14 cellular contexts compared by ENCODE assay signal in the genomic region with DNA sequence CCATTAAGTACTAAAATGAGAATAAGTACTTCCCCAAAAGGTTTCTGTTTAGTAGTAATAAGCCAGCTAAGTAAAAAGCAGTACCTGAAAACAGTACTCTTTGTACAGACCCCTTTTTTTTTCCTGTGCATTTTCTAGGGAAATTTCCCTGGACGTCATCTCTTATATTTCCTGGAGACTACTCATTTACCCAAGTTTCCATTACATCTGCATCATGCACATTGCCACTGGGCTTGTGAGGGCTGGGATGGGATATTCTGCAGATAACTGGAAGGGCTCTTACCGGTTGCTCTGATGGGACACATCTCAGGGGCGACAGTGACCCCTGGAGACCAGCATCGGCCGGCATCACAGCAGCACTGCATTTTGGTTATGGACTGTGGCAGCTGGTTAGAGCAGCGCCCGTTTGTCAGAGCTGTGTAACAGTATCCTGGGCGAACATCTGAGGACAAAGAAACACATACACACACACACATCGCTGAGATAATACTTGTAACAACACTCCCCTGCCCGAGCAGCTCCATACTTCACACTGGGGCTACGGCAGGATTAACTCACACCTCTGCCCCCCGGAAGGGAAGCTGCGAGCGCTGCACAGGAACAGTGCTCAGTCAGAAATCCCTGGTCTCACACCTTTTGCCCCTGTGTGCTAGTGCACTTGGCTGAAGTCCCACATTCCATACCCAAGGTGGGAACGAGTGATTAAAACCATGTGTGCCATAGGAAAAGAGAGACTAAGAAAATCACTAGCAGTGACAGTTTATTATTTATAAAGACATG.
A peak's percentile ranks its signal among the peaks of the same experiment; 100 is the strongest.
DNase-seq lines count a peak whose midpoint lies in the region; ATAC-seq and TF ChIP-seq lines count a peak whose summit lies in the region.
"Had no signal": no experiment of that assay in that cellular context is flagged by ENCODE, and none has a peak within 500 bp of the region (broad histone marks: within the 10 kb centered on the region; RNA-seq: fewer than 3 reads in every experiment).

No MANE protein-coding gene starts in this region.

- in situ Hi-C loops in astrocyte of the spinal cord (cut with HindIII; ENCODE audit: low sequenced_read_pairs), result no loop called here

- no peak overlapping the region for H3K9ac ChIP-seq in mesendoderm (ENCODE audit: low read length)

- WGBS in mesendoderm (ENCODE audit: extremely low coverage, insufficient coverage, low lambda C conversion rate), result no CpG with 5 or more reads among the region's 15 CpGs

- no peak overlapping the region for H3K4me3 Mint-ChIP-seq in naive thymus-derived CD4-positive, alpha-beta T cell
- H3K4me3 Mint-ChIP-seq in activated CD4-positive, alpha-beta memory T cell treated with anti-CD3 and anti-CD28 coated beads, Interleukin-2, amount 10 ng/mL, durations not matched to agents 7 days and 5 days, result no peak overlapping the region
- H3K4me3 Mint-ChIP-seq: activated CD4-positive, alpha-beta memory T cell treated with anti-CD3 and anti-CD28 coated beads for 36 hours; effector memory CD8-positive, alpha-beta T cell; nephron progenitor cell had no signal

- no peaks in the 10 kb centered on the region for H3K4me1 ChIP-seq in mesendoderm (ENCODE audit: control insufficient read depth, low read depth, low read length)
- no peaks in the 10 kb centered on the region for H3K4me1 ChIP-seq in naive thymus-derived CD4-positive, alpha-beta T cell (ENCODE audit: control insufficient read depth in 2 of 2, insufficient read depth in 2 of 2, low read length in 2 of 2)
- H3K4me1 ChIP-seq: body of pancreas had no signal

- intact Hi-C loops in naive thymus-derived CD4-positive, alpha-beta T cell (cut with micrococcal nuclease), result no loop called here

- DNase-seq in Daoy (ENCODE audit: low read depth) (peak; percentile 7), HT1080 (ENCODE audit: low read depth) (peak; percentile 10), astrocyte of the spinal cord (ENCODE audit: low read depth, low spot score) (peak; percentile 33), mesendoderm (peak; percentile 71), DMS114 treated with DMSO at 0.1 percent for 48 hours (lab: John Stamatoyannopoulos, UW; ENCODE audit: unreplicated experiment) (no peak)
- DNase-seq in naive thymus-derived CD4-positive, alpha-beta T cell, result no peak
- DNase-seq in activated CD4-positive, alpha-beta memory T cell treated with anti-CD3 and anti-CD28 coated beads, Interleukin-2, amount 10 ng/mL, durations not matched to agents 7 days and 5 days, result no peak
- DNase-seq: activated CD4-positive, alpha-beta memory T cell treated with anti-CD3 and anti-CD28 coated beads for 36 hours; activated gamma-delta T cell treated with Interleukin-2 at 50 U/mL for 16 hours; body of pancreas; effector memory CD8-positive, alpha-beta T cell; NCI-H187; nephron progenitor cell; testis had no signal

- POLR2A ChIA-PET in naive thymus-derived CD4-positive, alpha-beta T cell (lab: Charles Lee), result no interaction called here
- POLR2A ChIA-PET in activated CD4-positive, alpha-beta memory T cell treated with anti-CD3 and anti-CD28 coated beads, Interleukin-2, amount 10 ng/mL, durations not matched to agents 7 days and 5 days (lab: Charles Lee), result no interaction called here

- H4K5ac ChIP-seq in mesendoderm (ENCODE audit: low read length), result no peak overlapping the region

- H3K23ac ChIP-seq in mesendoderm (ENCODE audit: low read length), result no peak overlapping the region

- no peak overlapping the region for H3K56ac ChIP-seq in mesendoderm (ENCODE audit: low read length)

- H2BK120ac ChIP-seq in mesendoderm (ENCODE audit: low read depth, low read length), result no peak overlapping the region

- no peak overlapping the region for H3K27ac Mint-ChIP-seq in naive thymus-derived CD4-positive, alpha-beta T cell
- no peak overlapping the region for H3K27ac Mint-ChIP-seq in activated CD4-positive, alpha-beta memory T cell treated with anti-CD3 and anti-CD28 coated beads, Interleukin-2, amount 10 ng/mL, durations not matched to agents 7 days and 5 days
- H3K27ac Mint-ChIP-seq: activated CD4-positive, alpha-beta memory T cell treated with anti-CD3 and anti-CD28 coated beads for 36 hours; effector memory CD8-positive, alpha-beta T cell; nephron progenitor cell had no signal

- H2BK15ac ChIP-seq in mesendoderm (replicated peaks; ENCODE audit: low read depth), result no peak overlapping the region

- no peaks in the 10 kb centered on the region for H3K79me1 ChIP-seq in mesendoderm (ENCODE audit: low read length)

- peaks cover 0 to 14% (median 5%) of the 10 kb centered on the region in 5 donors for H3K27me3 Mint-ChIP-seq in naive thymus-derived CD4-positive, alpha-beta T cell
- H3K27me3 Mint-ChIP-seq in activated CD4-positive, alpha-beta memory T cell treated with anti-CD3 and anti-CD28 coated beads, Interleukin-2, amount 10 ng/mL, durations not matched to agents 7 days and 5 days, result peaks cover 17% of the 10 kb centered on the region
- H3K27me3 Mint-ChIP-seq: activated CD4-positive, alpha-beta memory T cell treated with anti-CD3 and anti-CD28 coated beads for 36 hours had no signal

- TF ChIP-seq CTCF in astrocyte of the spinal cord (IDR thresholded peaks at IDR 0.05; ENCODE audit: low read depth, low read length), result no peak

- no peaks in the 10 kb centered on the region for H3K36me3 Mint-ChIP-seq in naive thymus-derived CD4-positive, alpha-beta T cell
- no peaks in the 10 kb centered on the region for H3K36me3 Mint-ChIP-seq in activated CD4-positive, alpha-beta memory T cell treated with anti-CD3 and anti-CD28 coated beads, Interleukin-2, amount 10 ng/mL, durations not matched to agents 7 days and 5 days (ENCODE audit: low read depth)
- H3K36me3 Mint-ChIP-seq: activated CD4-positive, alpha-beta memory T cell treated with anti-CD3 and anti-CD28 coated beads for 36 hours had no signal

- no peak overlapping the region for H2AK5ac ChIP-seq in mesendoderm (ENCODE audit: low read length)

- no peaks in the 10 kb centered on the region for H3K79me2 ChIP-seq in mesendoderm (ENCODE audit: control insufficient read depth, insufficient read depth, low read length)

- H2BK5ac ChIP-seq in mesendoderm (ENCODE audit: low read length), result no peak overlapping the region

- H3K4ac ChIP-seq in mesendoderm (ENCODE audit: low read depth, low read length), result no peak overlapping the region

- no peaks in the 10 kb centered on the region for H3K27me3 ChIP-seq in mesendoderm (ENCODE audit: insufficient read depth, low read length, poor library complexity)
- no peaks in the 10 kb centered on the region for H3K27me3 ChIP-seq in naive thymus-derived CD4-positive, alpha-beta T cell (ENCODE audit: control insufficient read depth in 2 of 2, insufficient read depth in 2 of 2, low read length in 2 of 2)
- H3K27me3 ChIP-seq: body of pancreas, testis had no signal

- CTCF ChIA-PET in naive thymus-derived CD4-positive, alpha-beta T cell (lab: Charles Lee), result no interaction called here
- CTCF ChIA-PET in activated CD4-positive, alpha-beta memory T cell treated with anti-CD3 and anti-CD28 coated beads, Interleukin-2, amount 10 ng/mL, durations not matched to agents 7 days and 5 days (lab: Charles Lee), result no interaction called here

- no peak overlapping the region for H3K18ac ChIP-seq in mesendoderm (ENCODE audit: low read length)

- no peak for ATAC-seq in naive thymus-derived CD4-positive, alpha-beta T cell
- ATAC-seq: body of pancreas; effector memory CD8-positive, alpha-beta T cell had no signal

- H3K4me3 ChIP-seq in astrocyte of the spinal cord (ENCODE audit: low read depth, low read length), result no peak overlapping the region
- H3K4me3 ChIP-seq in mesendoderm (ENCODE audit: low read length), result no peak overlapping the region
- no peak overlapping the region for H3K4me3 ChIP-seq in naive thymus-derived CD4-positive, alpha-beta T cell (ENCODE audit: low read length)
- H3K4me3 ChIP-seq: body of pancreas, testis had no signal

- H3K36me3 ChIP-seq in mesendoderm (ENCODE audit: control insufficient read depth, insufficient read depth, low read length), result no peaks in the 10 kb centered on the region
- no peaks in the 10 kb centered on the region for H3K36me3 ChIP-seq in naive thymus-derived CD4-positive, alpha-beta T cell (ENCODE audit: control insufficient read depth in 2 of 3, insufficient read depth in 3 of 3, low read length in 3 of 3)

- no peaks in the 10 kb centered on the region for H3K4me1 Mint-ChIP-seq in naive thymus-derived CD4-positive, alpha-beta T cell
- no peaks in the 10 kb centered on the region for H3K4me1 Mint-ChIP-seq in activated CD4-positive, alpha-beta memory T cell treated with anti-CD3 and anti-CD28 coated beads, Interleukin-2, amount 10 ng/mL, durations not matched to agents 7 days and 5 days

- H3K9me3 ChIP-seq in naive thymus-derived CD4-positive, alpha-beta T cell (ENCODE audit: control insufficient read depth in 2 of 3, low read length in 3 of 3), result no peaks in the 10 kb centered on the region
- H3K9me3 ChIP-seq: body of pancreas, testis had no signal

- peaks cover 0 to 3% (median 0%) of the 10 kb centered on the region in 11 donors for H3K9me3 Mint-ChIP-seq in naive thymus-derived CD4-positive, alpha-beta T cell
- H3K9me3 Mint-ChIP-seq in activated CD4-positive, alpha-beta memory T cell treated with anti-CD3 and anti-CD28 coated beads, Interleukin-2, amount 10 ng/mL, durations not matched to agents 7 days and 5 days, result no peaks in the 10 kb centered on the region
- H3K9me3 Mint-ChIP-seq: activated CD4-positive, alpha-beta memory T cell treated with anti-CD3 and anti-CD28 coated beads for 36 hours; effector memory CD8-positive, alpha-beta T cell had no signal

- no peak overlapping the region for H3K4me2 ChIP-seq in mesendoderm (ENCODE audit: low read length)

- H4K8ac ChIP-seq in mesendoderm (ENCODE audit: low read depth, low read length), result no peak overlapping the region

- no peak overlapping the region for H3K27ac ChIP-seq in mesendoderm (ENCODE audit: low read depth, low read length)
- H3K27ac ChIP-seq in naive thymus-derived CD4-positive, alpha-beta T cell (ENCODE audit: low read depth, low read length), result no peak overlapping the region
- H3K27ac ChIP-seq: body of pancreas, testis had no signal

Comparison
In these comparisons a context has a peak if more than half of its experiments do, and no peak if none do; other contexts are left out.
1. DNase-seq: peak in Daoy (single experiment), HT1080 (single experiment), astrocyte of the spinal cord (single experiment) and mesendoderm (single experiment); none in DMS114 treated with DMSO at 0.1 percent for 48 hours (single experiment), naive thymus-derived CD4-positive, alpha-beta T cell (0 of 9) and activated CD4-positive, alpha-beta memory T cell treated with anti-CD3 and anti-CD28 coated beads, Interleukin-2, amount 10 ng/mL, durations not matched to agents 7 days and 5 days (single experiment).